In genomic region chr3:51610708-51611107, GRCh38 we compare ENCODE assay signal across 33 cellular contexts.
"Had no signal": no experiment of that assay in that cellular context is flagged by ENCODE, and none has a peak within 500 bp of the region (broad histone marks: within the 10 kb centered on the region; RNA-seq: fewer than 3 reads in every experiment).

No MANE protein-coding gene starts in this region.

- ATAC-seq: activated CD8-positive, alpha-beta memory T cell treated with anti-CD3 and anti-CD28 coated beads, Interleukin-2, amount 10 ng/mL, durations not matched to agents 7 days and 5 days; activated naive CD4-positive, alpha-beta T cell treated with anti-CD3 and anti-CD28 coated beads, Interleukin-2, amount 50 U/mL, for 72 hours; Panc1; T-cell had no signal

- H3K4me3 Mint-ChIP-seq: activated B cell treated with CpG ODN at 0.5 μM for 24 hours; activated CD4-positive, alpha-beta memory T cell treated with anti-CD3 and anti-CD28 coated beads, Interleukin-2, amount 10 ng/mL, durations not matched to agents 7 days and 5 days; activated CD8-positive, alpha-beta memory T cell treated with anti-CD3 and anti-CD28 coated beads, Interleukin-2, amount 10 ng/mL, durations not matched to agents 7 days and 5 days; brain; T-cell had no signal

- H3K27me3 ChIP-seq: SJCRH30 had no signal

- H3K9me3 Mint-ChIP-seq: activated B cell treated with CpG ODN at 0.5 μM for 24 hours; activated CD4-positive, alpha-beta memory T cell treated with anti-CD3 and anti-CD28 coated beads, Interleukin-2, amount 10 ng/mL, durations not matched to agents 7 days and 5 days; activated naive CD4-positive, alpha-beta T cell treated with anti-CD3 and anti-CD28 coated beads, Interleukin-2, amount 50 U/mL, for 72 hours; activated T-helper 2 cell treated with anti-CD3 and anti-CD28 coated beads, Interferon-gamma antibody, Interleukin-2, Interleukin-4, amounts not matched to agents 10 μg/mL and 5 μg/mL and 100 μg/mL, durations not matched to agents 14 hours and 24 hours and 36 hours; T-cell had no signal

- H3K4me1 Mint-ChIP-seq: brain had no signal

- H3K9me3 ChIP-seq: SJCRH30 had no signal

- DNase-seq: activated B cell treated with CpG ODN at 0.5 μM for 24 hours; activated CD4-positive, alpha-beta memory T cell treated with anti-CD3 and anti-CD28 coated beads, Interleukin-2, amount 10 ng/mL, durations not matched to agents 7 days and 5 days; activated CD4-positive, alpha-beta T cell treated with anti-CD3 and anti-CD28 coated beads for 4 hours; activated CD4-positive, CD25-positive, alpha-beta regulatory T cell treated with anti-CD3 and anti-CD28 coated beads, Interleukin-2, amount 50 U/mL, for 72 hours; activated CD8-positive, alpha-beta memory T cell treated with anti-CD3 and anti-CD28 coated beads for 24 hours; activated CD8-positive, alpha-beta memory T cell treated with anti-CD3 and anti-CD28 coated beads, Interleukin-2, amount 10 ng/mL, durations not matched to agents 7 days and 5 days; activated CD8-positive, alpha-beta memory T cell treated with anti-CD3 and anti-CD28 coated beads, Interleukin-2, amount 50 U/mL, for 48 hours; activated gamma-delta T cell; activated naive CD4-positive, alpha-beta T cell treated with Interleukin-2 at 50 U/mL for 16 hours; activated T-cell treated with anti-CD3 and anti-CD28 coated beads, Interleukin-2, amount 50 U/mL, for 1 hour; anterior cingulate cortex; caudate nucleus; cerebellar nuclear complex; NCI-H1092 treated with DMSO at 0.1 percent for 48 hours; NCI-H1417; NCI-H146; NCI-H187; NCI-H2029 treated with DMSO at 0.1 percent for 48 hours; NCI-H2107; NCI-H226; NCI-H446 treated with DMSO at 0.1 percent for 48 hours; NCI-H524; SHP77; SJCRH30; T-cell; T-helper 2 cell; T-helper 9 cell had no signal

- H3K36me3 Mint-ChIP-seq: activated naive CD4-positive, alpha-beta T cell treated with anti-CD3 and anti-CD28 coated beads, Interleukin-2, amount 50 U/mL, for 72 hours had no signal

- H3K27ac Mint-ChIP-seq: activated B cell treated with CpG ODN at 0.5 μM for 24 hours; activated CD4-positive, alpha-beta memory T cell treated with anti-CD3 and anti-CD28 coated beads, Interleukin-2, amount 10 ng/mL, durations not matched to agents 7 days and 5 days; activated CD8-positive, alpha-beta memory T cell treated with anti-CD3 and anti-CD28 coated beads, Interleukin-2, amount 10 ng/mL, durations not matched to agents 7 days and 5 days; activated T-helper 2 cell treated with anti-CD3 and anti-CD28 coated beads, Interferon-gamma antibody, Interleukin-2, Interleukin-4, amounts not matched to agents 10 μg/mL and 5 μg/mL and 100 μg/mL, durations not matched to agents 14 hours and 24 hours and 36 hours; brain; T-cell had no signal

- H3K4me1 ChIP-seq: SJCRH30 had no signal

- H3K36me3 ChIP-seq: SJCRH30 had no signal

- H3K27me3 Mint-ChIP-seq: activated B cell treated with CpG ODN at 0.5 μM for 24 hours; activated CD4-positive, alpha-beta memory T cell treated with anti-CD3 and anti-CD28 coated beads, Interleukin-2, amount 10 ng/mL, durations not matched to agents 7 days and 5 days; activated CD8-positive, alpha-beta memory T cell treated with anti-CD3 and anti-CD28 coated beads, Interleukin-2, amount 10 ng/mL, durations not matched to agents 7 days and 5 days; brain; T-cell had no signal

- H3K4me3 ChIP-seq: SJCRH30, SK-N-MC had no signal

- H3K27ac ChIP-seq: SJCRH30, SK-N-MC, VCaP had no signal
